In genomic region chr20:31835977-31836852, GRCh38 we compare ENCODE assay signal across 9 cellular contexts. TPM values are rescaled to one million over a fixed set of nuclear protein-coding genes. Genes with fewer than 3 reads are reported as not detected.
DNase-seq lines count a peak whose midpoint lies in the region; ATAC-seq, FAIRE-seq and TF ChIP-seq lines count a peak whose summit lies in the region.
"Had no signal": no experiment of that assay in that cellular context is flagged by ENCODE, and none has a peak within 500 bp of the region (broad histone marks: within the 10 kb centered on the region; RNA-seq: fewer than 3 reads in every experiment).

No MANE protein-coding gene starts in this region.

- H3K36me3 ChIP-seq in right lobe of liver = no peaks in the 10 kb centered on the region

- no peaks in the 10 kb centered on the region for H3K9me3 Mint-ChIP-seq in type B pancreatic cell

- in situ Hi-C loops in ACHN (cut with HindIII; ENCODE audit: low pct_ligation_motif_present, low pct_unique_long_range_greater_than_20kb, low sequenced_read_pairs) = no loop called here

- ATAC-seq in HG03103 (IDR thresholded peaks at IDR 0.05; ENCODE audit: low read depth, unreplicated experiment) = peak; percentile 51
- ATAC-seq in right lobe of liver = peak; percentile 41 to 78 (median 48)

- H3K27ac ChIP-seq in right lobe of liver = no peak overlapping the region

- no peak for TF ChIP-seq POLR2A in GM12892 (IDR thresholded peaks at IDR 0.05; ENCODE audit: low read depth, low read length)
- no peak for TF ChIP-seq POLR2A in right lobe of liver (IDR thresholded peaks at IDR 0.05)

- intact Hi-C loops in right lobe of liver (cut with DNase I) = no loop called here

- no peak overlapping the region for H3K4me3 Mint-ChIP-seq in type B pancreatic cell

- H3K36me3 Mint-ChIP-seq in type B pancreatic cell = no peaks in the 10 kb centered on the region

- H3K4me1 Mint-ChIP-seq in type B pancreatic cell (ENCODE audit: unreplicated experiment) = peaks cover 22% of the 10 kb centered on the region

- no peak for TF ChIP-seq CTCF in right lobe of liver (IDR thresholded peaks at IDR 0.05)
- no peak for TF ChIP-seq CTCF in type B pancreatic cell (conservative IDR thresholded peaks at IDR 0.05)

- H3K27me3 ChIP-seq in right lobe of liver = no peaks in the 10 kb centered on the region

- H3K4me3 ChIP-seq in right lobe of liver = no peak overlapping the region

- no peaks in the 10 kb centered on the region for H3K9me3 ChIP-seq in right lobe of liver

- H3K4me1 ChIP-seq in right lobe of liver = no peaks in the 10 kb centered on the region

- peak; percentile 44 for FAIRE-seq in GM12892 (lab: Jason Lieb, UNC)
- FAIRE-seq: endometrium had no signal

- no peak overlapping the region for H3K27ac Mint-ChIP-seq in type B pancreatic cell

- H3K27me3 Mint-ChIP-seq in type B pancreatic cell = no peaks in the 10 kb centered on the region

- 18% methylated on average over 6 of the region's 14 CpGs for WGBS in right lobe of liver (ENCODE audit: insufficient coverage, low coverage, low lambda C conversion rate, missing lambda C conversion rate)

- peak; percentile 93 for DNase-seq in ACHN
- DNase-seq in GM12892 (ENCODE audit: insufficient read length) = peak; percentile 54
- peak; percentile 87 for DNase-seq in RKO (ENCODE audit: low spot score)
- DNase-seq in cerebellar cortex (ENCODE audit: low spot score) = peak; percentile 62
- peak in 1 of 3 donors; percentile 61 for DNase-seq in right lobe of liver
- DNase-seq in type B pancreatic cell (ENCODE audit: extremely low spot score, unreplicated experiment) = peak; percentile 73
- no peak for DNase-seq in NCI-H1436 (lab: John Stamatoyannopoulos, UW)

RNA-seq across cellular contexts. Expression of gene FOXS1, which starts 9.2 kb away (rescaled TPM):
- not detected for polyA plus RNA-seq in GM12892 (2012; ENCODE audit: missing spikeins)
- under 1 TPM in 2 of 6 experiments, not detected in 4; 0.15 to 0.31 TPM for total RNA-seq in right lobe of liver
- 0.22 TPM in 1 of 2 replicates, not detected in the other for total RNA-seq in type B pancreatic cell (ENCODE audit: low replicate concordance)

RNA-seq across cellular contexts. Expression of gene MYLK2, which starts 17.1 kb away (rescaled TPM):
- polyA plus RNA-seq in GM12892 (2012; ENCODE audit: missing spikeins) = not detected
- total RNA-seq in right lobe of liver (not detected), type B pancreatic cell (ENCODE audit: low replicate concordance) (0.21 and 0.77 TPM in 2 replicates)

RNA-seq across cellular contexts. Expression of gene DUSP15, which starts 34.1 kb away (rescaled TPM):
- polyA plus RNA-seq in GM12892 (2012; ENCODE audit: missing spikeins) = 1.2 TPM
- 1 to 10 TPM in 1 of 6 experiments, under 1 TPM in 2, not detected in 3; 0.22 to 1.1 (median 0.42) TPM for total RNA-seq in right lobe of liver
- total RNA-seq in type B pancreatic cell (ENCODE audit: low replicate concordance) = 3.0 and 9.1 TPM in 2 replicates

RNA-seq across cellular contexts. Expression of gene TTLL9, which starts 34.2 kb away (rescaled TPM):
- polyA plus RNA-seq in GM12892 (2012; ENCODE audit: missing spikeins) = 0.61 TPM
- total RNA-seq in right lobe of liver = not detected
- total RNA-seq in type B pancreatic cell (ENCODE audit: low replicate concordance) = 0.17 and 3.4 TPM in 2 replicates
